ENCODE assay signal across 8 cellular contexts in the genomic region with DNA sequence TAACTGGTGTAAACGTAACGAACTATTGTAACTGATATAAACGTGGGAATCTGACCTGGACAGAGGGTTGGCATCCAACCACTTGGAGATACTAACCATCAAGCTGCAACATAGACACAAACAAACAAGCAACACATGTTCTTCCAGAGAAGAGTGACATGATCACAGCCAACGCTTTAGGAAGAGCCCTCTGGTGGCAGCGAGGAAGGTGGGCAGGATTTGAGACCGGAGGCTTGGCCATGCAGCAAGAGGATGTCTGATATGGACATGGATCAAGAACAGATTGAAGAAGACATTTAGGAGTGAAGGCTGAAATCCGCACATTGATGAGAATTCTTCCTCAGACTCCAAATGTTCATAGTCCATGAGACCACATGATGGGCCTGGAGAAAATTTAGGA. TPM values are rescaled to one million over a fixed set of nuclear protein-coding genes. Genes with fewer than 3 reads are reported as not detected.
DNase-seq lines count a peak whose midpoint lies in the region; TF ChIP-seq lines count a peak whose summit lies in the region.

No MANE protein-coding gene starts in this region.

- H3K9me3 Mint-ChIP-seq in neural progenitor cell (no peaks in the 10 kb centered on the region), CD14-positive monocyte (peaks cover 0 to 5% (median 0%) of the 10 kb centered on the region in 7 donors)

- no peak overlapping the region for H2AFZ ChIP-seq in neural progenitor cell (replicated peaks)

- no peaks in the 10 kb centered on the region for H3K36me3 Mint-ChIP-seq in neural progenitor cell
- no peaks in the 10 kb centered on the region for H3K36me3 Mint-ChIP-seq in CD14-positive monocyte

- DNase-seq in DMS 273 (lab: John Stamatoyannopoulos, UW; ENCODE audit: unreplicated experiment) (peak; percentile 63), DMS 273 treated with DMSO at 0.1 percent for 48 hours (lab: John Stamatoyannopoulos, UW) (no peak), NCI-H226 (peak; percentile 4), ecto neural progenitor cell (ENCODE audit: low spot score) (peak; percentile 58), neural progenitor cell (ENCODE audit: low spot score) (peak; percentile 63), DMS79 treated with DMSO at 0.1 percent for 48 hours (lab: John Stamatoyannopoulos, UW) (no peak), CD14-positive monocyte (ENCODE audit: low spot score) (no peak)
- DNase-seq in activated CD4-positive, alpha-beta T cell treated with anti-CD3 and anti-CD28 coated beads, Interleukin-2, amount 50 U/mL, for 48 hours = no peak

- H3K27ac Mint-ChIP-seq in neural progenitor cell = no peak overlapping the region
- H3K27ac Mint-ChIP-seq in CD14-positive monocyte = no peak overlapping the region

- H3K4me2 ChIP-seq in neural progenitor cell = no peak overlapping the region

- H3K4me3 ChIP-seq in neural progenitor cell = no peak overlapping the region

- no peaks in the 10 kb centered on the region for H3K9me3 ChIP-seq in neural progenitor cell (ENCODE audit: low read depth)

- H3K79me2 ChIP-seq in neural progenitor cell (ENCODE audit: low read depth) = no peaks in the 10 kb centered on the region

- no peaks in the 10 kb centered on the region for H3K27me3 ChIP-seq in neural progenitor cell

- intact Hi-C loops in CD14-positive monocyte (cut with micrococcal nuclease) = no loop called here

- H3F3A ChIP-seq in neural progenitor cell (ENCODE audit: low read depth) = peaks cover 27% of the 10 kb centered on the region

- peaks cover 13% of the 10 kb centered on the region for H3K27me3 Mint-ChIP-seq in neural progenitor cell (ENCODE audit: insufficient read depth, low read depth)
- H3K27me3 Mint-ChIP-seq in CD14-positive monocyte (ENCODE audit: low read depth in 3 of 3) = peaks cover 2 to 9% (median 4%) of the 10 kb centered on the region in 3 donors

- H3K4me3 Mint-ChIP-seq in neural progenitor cell = no peak overlapping the region
- no peak overlapping the region for H3K4me3 Mint-ChIP-seq in CD14-positive monocyte

- H3K4me1 Mint-ChIP-seq in neural progenitor cell (peaks cover 25% of the 10 kb centered on the region), CD14-positive monocyte (peaks cover 1% of the 10 kb centered on the region)

- no peaks in the 10 kb centered on the region for H3K36me3 ChIP-seq in neural progenitor cell

- H3K9ac ChIP-seq in neural progenitor cell = no peak overlapping the region

- TF ChIP-seq CTCF in neural progenitor cell (IDR thresholded peaks at IDR 0.05) (peak; percentile 74), CD14-positive monocyte (IDR thresholded peaks at IDR 0.05) (no peak)

- peaks cover 9% of the 10 kb centered on the region for H3K4me1 ChIP-seq in neural progenitor cell

- no peak overlapping the region for H3K27ac ChIP-seq in neural progenitor cell

- no peaks in the 10 kb centered on the region for H4K20me1 ChIP-seq in neural progenitor cell (ENCODE audit: low read depth)

RNA-seq across cellular contexts. Expression of gene TNRC6A, which starts 40.3 kb away (rescaled TPM):
- 55.7 and 57.1 TPM in 2 replicates for total RNA-seq in neural progenitor cell (ENCODE audit: low replicate concordance)
- polyA plus RNA-seq in CD14-positive monocyte = 1 to 10 TPM; 3.3 to 4.0 TPM

Comparison
In these comparisons a context has a peak if more than half of its experiments do, and no peak if none do; other contexts are left out.
1. DNase-seq: peak in DMS 273 (single experiment), NCI-H226 (single experiment), ecto neural progenitor cell (single experiment) and neural progenitor cell (single experiment); none in DMS 273 treated with DMSO at 0.1 percent for 48 hours (single experiment), DMS79 treated with DMSO at 0.1 percent for 48 hours (single experiment), CD14-positive monocyte (single experiment) and activated CD4-positive, alpha-beta T cell treated with anti-CD3 and anti-CD28 coated beads, Interleukin-2, amount 50 U/mL, for 48 hours (0 of 2).